ENCODE assay signal across 10 cellular contexts in the genomic region with DNA sequence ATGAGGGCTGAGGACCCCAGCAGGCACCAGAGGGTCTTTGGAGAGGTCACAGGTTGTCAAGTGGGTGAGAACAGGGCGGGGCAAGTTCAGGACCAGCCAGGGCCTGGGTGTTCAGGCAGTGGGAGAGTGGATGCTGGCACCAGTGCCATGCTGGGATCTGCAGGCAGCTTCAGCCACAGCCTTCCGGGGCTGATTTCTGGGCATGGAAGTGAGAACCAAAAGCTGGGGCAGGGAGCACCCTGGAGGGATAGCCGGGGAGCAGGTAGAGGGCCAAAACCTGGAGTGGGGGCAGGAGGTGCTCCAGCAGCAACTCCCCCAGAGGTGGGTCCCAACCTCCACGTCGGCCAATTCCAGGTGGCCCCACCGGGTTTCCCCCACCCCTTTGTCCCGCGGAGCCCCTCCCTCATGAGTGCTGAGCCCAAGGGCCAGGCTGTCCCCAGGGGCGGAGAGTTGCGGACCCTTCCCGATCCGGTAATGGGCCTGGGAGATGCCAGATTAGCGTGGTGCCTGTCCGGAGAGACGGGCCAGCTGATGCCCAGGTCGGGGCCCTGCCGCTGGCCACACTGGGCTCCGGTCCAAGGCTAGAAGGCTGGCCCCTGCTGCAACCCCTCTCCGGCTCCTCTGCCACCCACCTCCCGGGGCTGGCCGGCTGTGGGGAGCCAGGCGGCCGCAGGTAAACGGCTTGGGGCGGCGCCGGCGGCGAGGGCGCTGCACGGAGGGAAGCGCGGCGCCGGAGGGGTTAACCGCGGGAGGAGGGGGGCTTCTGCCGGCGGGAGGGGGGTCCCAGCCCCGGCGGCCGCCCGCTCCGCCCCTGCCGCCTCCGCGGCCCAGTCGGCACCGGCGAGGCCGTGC. TPM values are rescaled to one million over a fixed set of nuclear protein-coding genes. Genes with fewer than 3 reads are reported as not detected.
A peak's percentile ranks its signal among the peaks of the same experiment; 100 is the strongest.
DNase-seq lines count a peak whose midpoint lies in the region; ATAC-seq and TF ChIP-seq lines count a peak whose summit lies in the region.
"Had no signal": no experiment of that assay in that cellular context is flagged by ENCODE, and none has a peak within 500 bp of the region (broad histone marks: within the 10 kb centered on the region; RNA-seq: fewer than 3 reads in every experiment).

A gene (plus strand): TSS at position 409 of the 852 bp plus-strand sequence. CDS start 1,717 bp downstream, outside the sequence.

- H3K9me3 Mint-ChIP-seq in activated naive CD8-positive, alpha-beta T cell treated with anti-CD3 and anti-CD28 coated beads for 36 hours = no peaks in the 10 kb centered on the region
- H3K9me3 Mint-ChIP-seq in stimulated activated effector memory CD8-positive, alpha-beta T cell treated with anti-CD3 and anti-CD28 coated beads, Interleukin-12 subunit alpha, Interleukin-12 subunit beta, amount 100 ng/mL, for 72 hours = no peaks in the 10 kb centered on the region

- H3K4me1 Mint-ChIP-seq in activated naive CD8-positive, alpha-beta T cell treated with anti-CD3 and anti-CD28 coated beads for 36 hours = peaks cover 15% of the 10 kb centered on the region
- peaks cover 21% of the 10 kb centered on the region for H3K4me1 Mint-ChIP-seq in stimulated activated effector memory CD8-positive, alpha-beta T cell treated with anti-CD3 and anti-CD28 coated beads, Interleukin-12 subunit alpha, Interleukin-12 subunit beta, amount 100 ng/mL, for 72 hours

- H3K4me3 ChIP-seq in HFF-Myc (replicated peaks; ENCODE audit: low read depth, low read length) = peak within 1 kb of the TSS; percentile 9; the same call in 1 of the 2 replicates
- peak within 1 kb of the TSS; percentile 51; the same call in 1 of the 2 replicates for H3K4me3 ChIP-seq in iPS-20b (ENCODE audit: low read length)
- H3K4me3 ChIP-seq: PC-9 had no signal

- no peaks in the 10 kb centered on the region for H3K36me3 ChIP-seq in iPS-20b (ENCODE audit: insufficient read depth, low read depth, low read length)

- H3K27me3 ChIP-seq in iPS-20b (ENCODE audit: insufficient read depth, low read length) = peaks cover 84% of the 10 kb centered on the region

- DNase-seq in HFF-Myc (ENCODE audit: extremely low read depth, low read depth) (no peak), AML-193 (lab: John Stamatoyannopoulos, UW) (no peak), HCEC 1CT (no peak)
- no peak for DNase-seq in activated naive CD8-positive, alpha-beta T cell treated with anti-CD3 and anti-CD28 coated beads for 36 hours
- no peak for DNase-seq in stimulated activated effector memory CD8-positive, alpha-beta T cell treated with anti-CD3 and anti-CD28 coated beads, Interleukin-12 subunit alpha, Interleukin-12 subunit beta, amount 100 ng/mL, for 72 hours (ENCODE audit: low spot score in 2 of 2)
- DNase-seq: activated T-cell treated with anti-CD3 and anti-CD28 coated beads, Interleukin-2, amount 50 U/mL, for 1 hour; KG1 had no signal

- no peak within 1 kb of the TSS for H3K27ac Mint-ChIP-seq in activated naive CD8-positive, alpha-beta T cell treated with anti-CD3 and anti-CD28 coated beads for 36 hours
- no peak within 1 kb of the TSS for H3K27ac Mint-ChIP-seq in stimulated activated effector memory CD8-positive, alpha-beta T cell treated with anti-CD3 and anti-CD28 coated beads, Interleukin-12 subunit alpha, Interleukin-12 subunit beta, amount 100 ng/mL, for 72 hours

- H3K9me3 ChIP-seq in iPS-20b (ENCODE audit: insufficient read depth, low read depth, low read length) = no peaks in the 10 kb centered on the region

- H3K9ac ChIP-seq in iPS-20b (ENCODE audit: low read depth, low read length) = no peak within 1 kb of the TSS

- ATAC-seq in stimulated activated effector memory CD8-positive, alpha-beta T cell treated with anti-CD3 and anti-CD28 coated beads, Interleukin-12 subunit alpha, Interleukin-12 subunit beta, amount 100 ng/mL, for 72 hours = no peak
- no peak for ATAC-seq in HG02840 (IDR thresholded peaks at IDR 0.05; ENCODE audit: low FRiP score, unreplicated experiment)

- H3K36me3 Mint-ChIP-seq in activated naive CD8-positive, alpha-beta T cell treated with anti-CD3 and anti-CD28 coated beads for 36 hours = peaks cover 5% of the 10 kb centered on the region
- peaks cover 13% of the 10 kb centered on the region for H3K36me3 Mint-ChIP-seq in stimulated activated effector memory CD8-positive, alpha-beta T cell treated with anti-CD3 and anti-CD28 coated beads, Interleukin-12 subunit alpha, Interleukin-12 subunit beta, amount 100 ng/mL, for 72 hours

- H3K27ac ChIP-seq in iPS-20b (ENCODE audit: low read length) = no peak within 1 kb of the TSS
- H3K27ac ChIP-seq: PC-9 had no signal

- H3K4me1 ChIP-seq in iPS-20b (ENCODE audit: insufficient read depth, low read length) = no peaks in the 10 kb centered on the region

- no peak for TF ChIP-seq CTCF in HFF-Myc (IDR thresholded peaks at IDR 0.05; ENCODE audit: low read depth, low read length, missing control alignments)

- peaks cover 49% of the 10 kb centered on the region for H3K27me3 Mint-ChIP-seq in activated naive CD8-positive, alpha-beta T cell treated with anti-CD3 and anti-CD28 coated beads for 36 hours

- peak within 1 kb of the TSS; percentile 23 for H3K4me3 Mint-ChIP-seq in activated naive CD8-positive, alpha-beta T cell treated with anti-CD3 and anti-CD28 coated beads for 36 hours
- peak within 1 kb of the TSS; percentile 71 for H3K4me3 Mint-ChIP-seq in stimulated activated effector memory CD8-positive, alpha-beta T cell treated with anti-CD3 and anti-CD28 coated beads, Interleukin-12 subunit alpha, Interleukin-12 subunit beta, amount 100 ng/mL, for 72 hours

RNA-seq across cellular contexts. Expression of the gene that starts here (rescaled TPM):
- not detected for total RNA-seq in activated naive CD8-positive, alpha-beta T cell treated with anti-CD3 and anti-CD28 coated beads for 36 hours
